Comparison of ENCODE assay signal across 23 cellular contexts in the genomic region with DNA sequence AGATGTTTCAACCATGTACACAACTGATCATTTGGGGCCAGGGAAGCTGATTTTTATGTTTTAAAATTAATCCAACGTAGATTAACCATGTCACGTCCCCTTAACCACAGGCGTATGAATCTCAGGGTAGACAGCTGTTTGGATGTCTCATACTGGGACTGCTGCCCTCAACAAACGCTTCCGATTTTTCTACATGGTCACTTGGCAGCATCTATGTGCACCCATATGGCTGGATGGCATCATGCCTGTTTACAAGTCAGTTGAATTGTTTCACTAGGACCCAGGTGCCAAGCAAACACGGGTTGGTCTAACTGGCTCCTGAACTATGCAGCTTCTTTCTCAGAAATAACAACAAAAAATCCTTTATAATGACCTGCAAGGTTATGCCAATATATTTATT.
DNase-seq lines count a peak whose midpoint lies in the region; ATAC-seq and TF ChIP-seq lines count a peak whose summit lies in the region.
"Had no signal": no experiment of that assay in that cellular context is flagged by ENCODE, and none has a peak within 500 bp of the region (broad histone marks: within the 10 kb centered on the region; RNA-seq: fewer than 3 reads in every experiment).

No MANE protein-coding gene starts in this region.

- CTCF ChIA-PET in OCI-LY7 (lab: Charles Lee; ENCODE audit: unreplicated experiment), result no interaction called here

- H3K4me3 ChIP-seq in OCI-LY7 (ENCODE audit: low read depth, low read length, poor library complexity, severe bottlenecking), result no peak overlapping the region
- H3K4me3 ChIP-seq in MM.1S (ENCODE audit: low read length), result no peak overlapping the region
- H3K4me3 ChIP-seq: A549, breast epithelium, colonic mucosa, transverse colon had no signal

- H2AFZ ChIP-seq in OCI-LY7 (ENCODE audit: low read length) (no peak overlapping the region), MM.1S (ENCODE audit: low read length) (no peak overlapping the region)

- H3K4me2 ChIP-seq in OCI-LY7 (ENCODE audit: low read length), result no peak overlapping the region
- H3K4me2 ChIP-seq in MM.1S (ENCODE audit: low read depth, low read length), result no peak overlapping the region
- H3K4me2 ChIP-seq: A549 had no signal

- H3K9ac ChIP-seq in MM.1S (ENCODE audit: low read length), result no peak overlapping the region

- BruUV-seq in OCI-LY7 (replicated peaks; lab: Mats Ljungman, UMichigan), result no TSS peak

- H3K4me1 ChIP-seq in foreskin keratinocyte (no peaks in the 10 kb centered on the region), OCI-LY7 (ENCODE audit: insufficient read depth, low read length, poor library complexity, severe bottlenecking) (no peaks in the 10 kb centered on the region), MM.1S (ENCODE audit: low read length) (no peaks in the 10 kb centered on the region)
- H3K4me1 ChIP-seq: A549, breast epithelium, colonic mucosa, transverse colon had no signal

- H3K79me2 ChIP-seq in OCI-LY7 (ENCODE audit: insufficient read depth, low read depth, low read length) (no peaks in the 10 kb centered on the region), MM.1S (ENCODE audit: low read length) (no peaks in the 10 kb centered on the region)

- TF ChIP-seq CTCF in foreskin keratinocyte (conservative IDR thresholded peaks at IDR 0.05), result no peak
- TF ChIP-seq CTCF in OCI-LY7 (conservative IDR thresholded peaks at IDR 0.05; ENCODE audit: low read length), result no peak
- TF ChIP-seq CTCF in MM.1S (IDR thresholded peaks at IDR 0.05; ENCODE audit: low read length), result no peak

- H3K9me3 ChIP-seq in OCI-LY7 (ENCODE audit: low read length), result no peaks in the 10 kb centered on the region
- no peaks in the 10 kb centered on the region for H3K9me3 ChIP-seq in MM.1S (replicated peaks; ENCODE audit: insufficient read depth, low read length)
- H3K9me3 ChIP-seq: A549, colonic mucosa, transverse colon had no signal

- H3K36me3 ChIP-seq in OCI-LY7 (ENCODE audit: insufficient read depth, low read length) (no peaks in the 10 kb centered on the region), MM.1S (replicated peaks; ENCODE audit: insufficient read depth, low read length) (no peaks in the 10 kb centered on the region)
- H3K36me3 ChIP-seq: breast epithelium, colonic mucosa, transverse colon had no signal

- no peak for ATAC-seq in foreskin keratinocyte
- ATAC-seq: A549; activated CD4-positive, CD25-positive, alpha-beta regulatory T cell treated with anti-CD3 and anti-CD28 coated beads, Interleukin-2, amount 50 U/mL, for 24 hours; left colon had no signal

- peak; percentile 1 to 9 for DNase-seq in NCI-H446 (lab: John Stamatoyannopoulos, UW)
- no peak for DNase-seq in NCI-H446 treated with DMSO at 0.1 percent for 48 hours (lab: John Stamatoyannopoulos, UW)
- DNase-seq in anterior cingulate cortex (lab: John Stamatoyannopoulos, UW), result peak in 40 of 58 donors; percentile 7 to 83 (median 43)
- DNase-seq in medulla oblongata (ENCODE audit: extremely low spot score), result peak; percentile 81
- DNase-seq in substantia nigra (lab: John Stamatoyannopoulos, UW), result peak in 41 of 49 donors; percentile 3 to 85 (median 45)
- no peak for DNase-seq in foreskin keratinocyte
- DNase-seq in OCI-LY7 (ENCODE audit: low spot score), result no peak
- no peak for DNase-seq in MM.1S
- DNase-seq: activated CD4-positive, alpha-beta T cell treated with anti-CD3 and anti-CD28 coated beads, Interleukin-2, amount 50 U/mL, for 48 hours; activated naive CD4-positive, alpha-beta T cell treated with anti-CD3 and anti-CD28 coated beads, Interleukin-2, amount 10 ng/mL, durations not matched to agents 7 days and 5 days; colonic mucosa; effector memory CD4-positive, alpha-beta T cell; GDM1; left colon; naive B cell; NCI-H2107; NCI-H526; stimulated activated CD4-positive, alpha-beta T cell treated with anti-CD3 and anti-CD28 coated beads, Interleukin-2, amount 100 ng/mL, for 24 hours; transverse colon had no signal

- intact Hi-C loops in OCI-LY7 (cut with micrococcal nuclease; ENCODE audit: unreplicated experiment), result no loop called here

- POLR2A ChIA-PET in OCI-LY7 (lab: Charles Lee), result interaction anchor here (0.6 kb wide), 1 partner anchor 252 kb away, joined by 3 read pairs; no protein-coding TSS in a partner anchor

- H3F3A ChIP-seq in MM.1S (ENCODE audit: insufficient read depth, low read length), result no peaks in the 10 kb centered on the region

- H3K9me2 ChIP-seq in OCI-LY7 (ENCODE audit: insufficient read depth, low read length), result no peaks in the 10 kb centered on the region
- no peaks in the 10 kb centered on the region for H3K9me2 ChIP-seq in MM.1S (replicated peaks; ENCODE audit: insufficient read depth, low read length)

- H4K20me1 ChIP-seq in OCI-LY7 (ENCODE audit: insufficient read depth, low read length) (no peaks in the 10 kb centered on the region), MM.1S (ENCODE audit: insufficient read depth, low read length) (no peaks in the 10 kb centered on the region)

- H3K27me3 ChIP-seq in foreskin keratinocyte, result peaks cover 7% of the 10 kb centered on the region
- H3K27me3 ChIP-seq in MM.1S (replicated peaks; ENCODE audit: insufficient read depth, low read length), result no peaks in the 10 kb centered on the region
- H3K27me3 ChIP-seq: breast epithelium, colonic mucosa, transverse colon had no signal

- H3K27ac ChIP-seq in substantia nigra (ENCODE audit: low read depth, low read length, poor library complexity, severe bottlenecking) (peak overlapping the region; percentile 59), foreskin keratinocyte (no peak overlapping the region), OCI-LY7 (ENCODE audit: low read depth, low read length, poor library complexity, severe bottlenecking) (no peak overlapping the region), MM.1S (ENCODE audit: low read length) (no peak overlapping the region)
- H3K27ac ChIP-seq: A549, breast epithelium, colonic mucosa, RWPE1, transverse colon had no signal

Comparison
In these comparisons a context has a peak if more than half of its experiments do, and no peak if none do; other contexts are left out.
1. DNase-seq: peak in NCI-H446 (2 of 2), anterior cingulate cortex (40 of 58), medulla oblongata (single experiment) and substantia nigra (41 of 49); none in NCI-H446 treated with DMSO at 0.1 percent for 48 hours (single experiment), foreskin keratinocyte (0 of 2), OCI-LY7 (single experiment) and MM.1S (single experiment).